In the genomic region with DNA sequence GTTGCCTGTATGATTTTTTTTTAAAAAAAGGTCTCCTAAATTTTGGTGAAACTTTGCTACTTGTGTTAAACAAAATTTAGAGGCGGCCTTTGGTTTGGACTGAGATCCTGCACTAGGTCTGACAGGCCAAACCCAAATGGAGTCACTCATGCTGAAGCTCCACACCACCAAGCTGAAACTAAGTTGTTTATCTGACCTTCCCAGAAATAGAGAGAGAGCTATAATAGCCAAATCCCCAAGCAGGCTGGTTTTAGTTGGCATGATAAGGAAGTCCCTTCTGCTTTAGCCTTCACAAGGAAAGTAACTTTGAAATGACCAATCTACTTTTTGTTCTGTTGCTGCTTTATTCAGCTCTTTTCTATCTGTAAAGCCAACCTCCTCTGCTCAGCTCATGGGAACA, we compare ENCODE assay signal across 31 cellular contexts.
"Had no signal": no experiment of that assay in that cellular context is flagged by ENCODE, and none has a peak within 500 bp of the region (broad histone marks: within the 10 kb centered on the region; RNA-seq: fewer than 3 reads in every experiment).

No MANE protein-coding gene starts in this region.

- ATAC-seq: activated naive CD4-positive, alpha-beta T cell treated with anti-CD3 and anti-CD28 coated beads, Interleukin-2, amount 50 U/mL, for 72 hours; activated T-cell treated with anti-CD3 and anti-CD28 coated beads, Interleukin-2, amount 50 U/mL, for 72 hours; esophagus mucosa; T-helper 17 cell; WTC11 had no signal

- H3K9me3 ChIP-seq: colonic mucosa had no signal

- H3K27me3 ChIP-seq: brain microvascular endothelial cell, colonic mucosa, dorsolateral prefrontal cortex had no signal

- H3K4me3 ChIP-seq: colonic mucosa, dorsolateral prefrontal cortex had no signal

- H3K4me1 ChIP-seq: colonic mucosa had no signal

- DNase-seq: activated CD4-positive, alpha-beta memory T cell treated with anti-CD3 and anti-CD28 coated beads, Interleukin-2, amount 10 ng/mL, durations not matched to agents 7 days and 5 days; activated CD4-positive, alpha-beta T cell treated with anti-CD3 and anti-CD28 coated beads for 1 hour; activated CD4-positive, alpha-beta T cell treated with anti-CD3 and anti-CD28 coated beads for 4 hours; activated CD4-positive, alpha-beta T cell treated with anti-CD3 and anti-CD28 coated beads, Interleukin-2, amount 10 ng/mL, durations not matched to agents 7 days and 5 days; activated CD4-positive, alpha-beta T cell treated with anti-CD3 and anti-CD28 coated beads, Interleukin-2, amount 50 U/mL, for 4 hours; activated CD8-positive, alpha-beta memory T cell treated with anti-CD3 and anti-CD28 coated beads, Interleukin-2, amount 50 U/mL, for 48 hours; activated gamma-delta T cell; activated naive CD4-positive, alpha-beta T cell; activated naive CD4-positive, alpha-beta T cell treated with anti-CD3 and anti-CD28 coated beads, Interleukin-2, amount 10 ng/mL, durations not matched to agents 7 days and 5 days; activated naive CD8-positive, alpha-beta T cell treated with anti-CD3 and anti-CD28 coated beads, Interleukin-2, amount 10 ng/mL, durations not matched to agents 7 days and 5 days; activated T-cell treated with anti-CD3 and anti-CD28 coated beads for 4 hours; activated T-cell treated with anti-CD3 and anti-CD28 coated beads, Interleukin-2, amount 50 U/mL, for 24 hours; activated T-cell treated with anti-CD3 and anti-CD28 coated beads, Interleukin-2, amount 50 U/mL, for 72 hours; brain microvascular endothelial cell; caudate nucleus; cerebellar nuclear complex; colonic mucosa; dorsolateral prefrontal cortex; effector memory CD4-positive, alpha-beta T cell; endodermal cell; foreskin fibroblast; head of caudate nucleus; T-helper 1 cell; T-helper 17 cell; T1000 had no signal

- FAIRE-seq: bronchial epithelial cell, frontal cortex, TTC549 had no signal

- H3K36me3 ChIP-seq: brain microvascular endothelial cell, colonic mucosa had no signal

- H3K27ac ChIP-seq: brain microvascular endothelial cell, colonic mucosa, dorsolateral prefrontal cortex had no signal
